Comparison of ENCODE assay signal across 23 cellular contexts in the genomic region with DNA sequence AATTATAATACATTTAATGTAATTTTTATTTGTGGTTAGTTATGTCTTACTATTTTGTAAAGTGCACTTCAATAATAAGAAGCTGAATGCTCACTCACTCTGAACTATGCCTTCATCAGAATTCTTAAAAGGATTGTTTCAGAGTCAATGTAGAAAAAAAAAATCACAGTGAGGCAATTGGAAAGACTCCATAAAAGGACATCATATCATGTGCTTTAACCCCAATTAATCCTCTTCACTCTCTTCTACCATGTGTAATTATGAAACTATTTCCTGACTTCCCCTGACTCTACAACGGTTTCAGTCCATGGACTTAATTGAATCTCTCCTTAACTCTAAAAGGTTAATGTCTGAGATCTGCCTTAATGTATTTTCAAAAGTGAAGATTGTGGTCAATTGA.
"Had no signal": no experiment of that assay in that cellular context is flagged by ENCODE, and none has a peak within 500 bp of the region (broad histone marks: within the 10 kb centered on the region; RNA-seq: fewer than 3 reads in every experiment).

No MANE protein-coding gene starts in this region.

- H3K9me3 ChIP-seq: ovary, sigmoid colon, uterus had no signal

- H3K4me1 ChIP-seq: left lung, lower lobe of right lung, sigmoid colon, tibial nerve, uterus had no signal

- DNase-seq: hypothalamus; immature natural killer cell; kidney; left colon; left lung; lower lobe of right lung; mesendoderm; naive thymus-derived CD4-positive, alpha-beta T cell; ovary; right cardiac atrium; sigmoid colon; stimulated activated CD4-positive, alpha-beta T cell treated with anti-CD3 and anti-CD28 coated beads, Interleukin-1b, Interleukin-23, amount 100 ng/mL, for 48 hours; stimulated activated CD4-positive, alpha-beta T cell treated with anti-CD3 and anti-CD28 coated beads, Interleukin-2, amount 100 ng/mL, for 48 hours; stimulated activated CD4-positive, alpha-beta T cell treated with anti-CD3 and anti-CD28 coated beads, Interleukin-4, amount 100 ng/mL, for 4 hours; stimulated activated CD8-positive, alpha-beta memory T cell treated with anti-CD3 and anti-CD28 coated beads, Interleukin-4, amount 100 ng/mL, for 48 hours; stimulated activated naive CD4-positive, alpha-beta T cell treated with Interleukin-2 at 50 U/mL for 16 hours; stimulated activated naive CD8-positive, alpha-beta T cell treated with anti-CD3 and anti-CD28 coated beads, Interleukin-15, amount 100 ng/mL, for 72 hours; substantia nigra; uterus had no signal

- H3K4me2 ChIP-seq: smooth muscle cell had no signal

- H3K27ac ChIP-seq: left lung, lower lobe of right lung, ovary, sigmoid colon, tibial nerve, uterus had no signal

- H3K4me3 ChIP-seq: left lung, lower lobe of right lung, ovary, sigmoid colon, smooth muscle cell, tibial nerve, uterus had no signal

- H3K36me3 ChIP-seq: left lung, lower lobe of right lung, ovary, sigmoid colon, tibial nerve, uterus had no signal

- ATAC-seq: left colon; left lung; lower lobe of right lung; naive thymus-derived CD4-positive, alpha-beta T cell; natural killer cell treated with Interleukin-12 subunit alpha and Interleukin-12 subunit beta and Interleukin-15 and Interleukin-18, amount 100 ng/mL, for 72 hours; right cardiac atrium; stimulated activated memory B cell treated with anti-CD40 and anti-IgM and Interleukin-4, amounts not matched to agents 10 μg/mL and 1 μg/mL and 100 μg/mL, for 72 hours; stimulated activated naive CD8-positive, alpha-beta T cell treated with anti-CD3 and anti-CD28 coated beads, Interleukin-15, amount 100 ng/mL, for 72 hours had no signal
